In genomic region chr15:69760890-69761568, GRCh38 we compare ENCODE assay signal across 8 cellular contexts.
DNase-seq lines count a peak whose midpoint lies in the region; ATAC-seq lines count a peak whose summit lies in the region.

No MANE protein-coding gene starts in this region.

- peak; percentile 54 for ATAC-seq in HG02973 (IDR thresholded peaks at IDR 0.05; ENCODE audit: unreplicated experiment)

- intact Hi-C loops in cardiac septum (cut with DNase I) = no loop called here

- DNase-seq in ELF-1 (ENCODE audit: low read depth, low spot score) = peak; percentile 62
- DNase-seq in SIG-M5 treated with dmso at 0.1 percent for 504 hours (lab: John Stamatoyannopoulos, UW; ENCODE audit: unreplicated experiment) = peak; percentile 98
- peak; percentile 91 for DNase-seq in activated effector memory CD4-positive, alpha-beta T cell treated with anti-CD3 and anti-CD28 coated beads, Interleukin-2, amount 50 U/mL, for 16 hours
- DNase-seq in cardiac septum (ENCODE audit: low spot score) = peak; percentile 83
- DNase-seq in stimulated activated CD4-positive, alpha-beta T cell treated with anti-CD3 and anti-CD28 coated beads, Interleukin-15, amount 100 ng/mL, for 24 hours = peak; percentile 86
- no peak for DNase-seq in SHP77 (lab: John Stamatoyannopoulos, UW)
- DNase-seq in NCI-H524 (lab: John Stamatoyannopoulos, UW) = no peak

Comparison
In these comparisons a context has a peak if more than half of its experiments do, and no peak if none do; other contexts are left out.
1. DNase-seq: peak in ELF-1 (single experiment), SIG-M5 treated with dmso at 0.1 percent for 504 hours (single experiment), activated effector memory CD4-positive, alpha-beta T cell treated with anti-CD3 and anti-CD28 coated beads, Interleukin-2, amount 50 U/mL, for 16 hours (single experiment), cardiac septum (single experiment) and stimulated activated CD4-positive, alpha-beta T cell treated with anti-CD3 and anti-CD28 coated beads, Interleukin-15, amount 100 ng/mL, for 24 hours (single experiment); none in SHP77 (0 of 2) and NCI-H524 (0 of 2).